In genomic region chr12:117587646-117588287, GRCh38 we compare ENCODE assay signal across 9 cellular contexts.
A peak's percentile ranks its signal among the peaks of the same experiment; 100 is the strongest.
DNase-seq lines count a peak whose midpoint lies in the region; ATAC-seq and TF ChIP-seq lines count a peak whose summit lies in the region.
"Had no signal": no experiment of that assay in that cellular context is flagged by ENCODE, and none has a peak within 500 bp of the region (broad histone marks: within the 10 kb centered on the region; RNA-seq: fewer than 3 reads in every experiment).

No MANE protein-coding gene starts in this region.

- no peaks in the 10 kb centered on the region for H3K36me3 ChIP-seq in upper lobe of left lung

- peak; percentile 90 for TF ChIP-seq CTCF in neural crest cell (conservative IDR thresholded peaks at IDR 0.05)
- TF ChIP-seq CTCF in upper lobe of left lung (IDR thresholded peaks at IDR 0.05) = peak; percentile 72 to 84 (median 82)

- peaks cover 0 to 2% (median 0%) of the 10 kb centered on the region in 4 donors for H3K9me3 ChIP-seq in upper lobe of left lung

- H3K27ac Mint-ChIP-seq in neural crest cell (ENCODE audit: unreplicated experiment) = no peak overlapping the region
- H3K27ac Mint-ChIP-seq: dendritic cell treated with granulocyte-macrophage colony-stimulating factor and Interleukin-4, amounts not matched to agents 40 ng/mL and 50 ng/mL, for 4 days had no signal

- H3K4me1 ChIP-seq in upper lobe of left lung = peaks cover 0 to 6% (median 3%) of the 10 kb centered on the region in 4 donors

- peaks cover 63% of the 10 kb centered on the region for H3K27me3 Mint-ChIP-seq in neural crest cell (ENCODE audit: low read depth)

- H3K36me3 Mint-ChIP-seq in neural crest cell (ENCODE audit: low read depth) = no peaks in the 10 kb centered on the region

- H3K4me3 Mint-ChIP-seq in neural crest cell = no peak overlapping the region
- H3K4me3 Mint-ChIP-seq: dendritic cell treated with granulocyte-macrophage colony-stimulating factor and Interleukin-4, amounts not matched to agents 40 ng/mL and 50 ng/mL, for 4 days had no signal

- no peak for TF ChIP-seq POLR2A in upper lobe of left lung (IDR thresholded peaks at IDR 0.05)

- 18 to 22% methylated on average over 12 of the region's 12 CpGs for WGBS in upper lobe of left lung, 2 donors

- H3K9me3 Mint-ChIP-seq in neural crest cell = no peaks in the 10 kb centered on the region
- H3K9me3 Mint-ChIP-seq: dendritic cell treated with granulocyte-macrophage colony-stimulating factor and Interleukin-4, amounts not matched to agents 40 ng/mL and 50 ng/mL, for 4 days had no signal

- ATAC-seq in esophagus mucosa (peak; percentile 71), upper lobe of left lung (ENCODE audit: low FRiP score in 2 of 2) (peak; percentile 45 to 75), HG03432 (IDR thresholded peaks at IDR 0.05; ENCODE audit: unreplicated experiment) (no peak)

- DNase-seq in activated effector memory CD4-positive, alpha-beta T cell treated with anti-CD3 and anti-CD28 coated beads, Interleukin-2, amount 50 U/mL, for 16 hours = peak; percentile 79
- no peak for DNase-seq in activated effector memory CD4-positive, alpha-beta T cell treated with Interleukin-2 at 50 U/mL for 16 hours
- peak; percentile 17 for DNase-seq in NCI-H146 treated with DMSO at 0.1 percent for 48 hours (lab: John Stamatoyannopoulos, UW; ENCODE audit: unreplicated experiment)
- peak; percentile 65 for DNase-seq in activated CD4-positive, alpha-beta T cell treated with anti-CD3 and anti-CD28 coated beads for 48 hours
- peak; percentile 66 for DNase-seq in neural crest cell (ENCODE audit: low read depth, low spot score)
- peak in 1 of 2 donors; percentile 58 for DNase-seq in upper lobe of left lung

- no peak for TF ChIP-seq EP300 in upper lobe of left lung (IDR thresholded peaks at IDR 0.05)

- H3K4me1 Mint-ChIP-seq in neural crest cell = no peaks in the 10 kb centered on the region

- no peaks in the 10 kb centered on the region for H3K27me3 ChIP-seq in upper lobe of left lung

- H3K4me3 ChIP-seq in upper lobe of left lung = no peak overlapping the region

- no peak overlapping the region for H3K27ac ChIP-seq in upper lobe of left lung
